ENCODE assay signal across 7 cellular contexts in the genomic region with DNA sequence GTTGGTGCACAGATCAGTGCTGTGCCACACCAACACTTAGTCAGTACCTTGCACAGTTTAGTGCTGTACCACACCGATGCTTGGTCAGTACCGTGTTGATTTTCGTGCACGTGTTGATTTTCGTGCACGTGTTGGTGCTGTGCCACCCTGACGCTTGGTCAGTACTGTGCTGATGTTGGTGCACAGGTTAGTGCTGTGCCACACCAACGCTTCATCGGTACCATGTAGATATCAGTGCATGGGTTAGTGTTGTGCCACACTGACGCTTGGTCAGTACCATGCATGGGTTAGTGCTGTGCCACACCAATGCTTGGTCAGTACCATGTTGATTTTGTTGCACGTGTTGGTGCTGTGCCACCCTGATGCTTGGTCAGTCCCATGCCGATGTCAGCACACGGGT.
"Had no signal": no experiment of that assay in that cellular context is flagged by ENCODE, and none has a peak within 500 bp of the region (broad histone marks: within the 10 kb centered on the region; RNA-seq: fewer than 3 reads in every experiment).

No MANE protein-coding gene starts in this region.

- H3K9me3 Mint-ChIP-seq: GM23338, H9, IgD-negative memory B cell had no signal

- ATAC-seq: GM23338 had no signal

- H3K4me3 ChIP-seq: GM23338 had no signal

- H3K4me3 Mint-ChIP-seq: GM23338, H9 had no signal

- H2AFZ ChIP-seq: GM23338 had no signal

- H3K27ac Mint-ChIP-seq: GM23338, IgD-negative memory B cell had no signal

- FAIRE-seq: H1, H54 had no signal

- H3K4me2 ChIP-seq: GM23338 had no signal

- H3K27me3 Mint-ChIP-seq: IgD-negative memory B cell had no signal

- DNase-seq: H9, HCEC 1CT, KG1 had no signal
